Comparison of ENCODE assay signal across 8 cellular contexts in the genomic region with DNA sequence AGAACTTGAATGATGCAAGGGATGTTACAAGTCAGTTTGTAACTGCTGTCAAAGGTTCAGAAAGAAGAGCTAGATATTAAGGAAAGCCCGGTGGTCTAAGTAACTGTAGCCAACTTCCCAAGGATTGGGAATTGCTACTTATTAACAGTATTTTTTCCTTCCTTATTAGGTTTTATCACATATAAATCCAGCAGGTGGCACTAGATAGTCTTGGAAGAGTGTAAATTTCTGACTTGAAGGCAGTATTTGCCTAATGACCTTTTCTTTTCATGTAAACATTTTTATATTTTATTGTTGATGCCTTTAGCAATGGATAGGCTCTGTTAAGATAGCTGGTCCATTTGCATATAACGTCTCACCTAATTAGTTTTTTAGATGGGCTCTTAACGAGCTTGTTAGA. TPM values are rescaled to one million over a fixed set of nuclear protein-coding genes. Genes with fewer than 3 reads are reported as not detected.
A peak's percentile ranks its signal among the peaks of the same experiment; 100 is the strongest.
DNase-seq lines count a peak whose midpoint lies in the region; TF ChIP-seq lines count a peak whose summit lies in the region.

No MANE protein-coding gene starts in this region.

- H3K27me3 ChIP-seq in H7 (ENCODE audit: control insufficient read depth, insufficient read depth, low read length): no peaks in the 10 kb centered on the region
- H3K27me3 ChIP-seq in iPS-20b (ENCODE audit: insufficient read depth, low read length): no peaks in the 10 kb centered on the region

- H3K9ac ChIP-seq in iPS-20b (ENCODE audit: low read depth, low read length): no peak overlapping the region

- WGBS in lower leg skin, 2 donors: 59 to 66% methylated on average over 3 of the region's 3 CpGs

- peaks cover 18% of the 10 kb centered on the region for H3K4me1 ChIP-seq in iPS-20b (ENCODE audit: insufficient read depth, low read length)

- intact Hi-C loops in lower leg skin (cut with DNase I; ENCODE audit: low total_unique reads): no loop called here

- no peak for TF ChIP-seq POLR2A in lower leg skin (IDR thresholded peaks at IDR 0.05)

- H3K9me3 ChIP-seq in iPS-20b (ENCODE audit: insufficient read depth, low read depth, low read length): no peaks in the 10 kb centered on the region

- H3K4me3 ChIP-seq in AG09309 (ENCODE audit: control insufficient read depth, low read depth, low read length): no peak overlapping the region
- H3K4me3 ChIP-seq in H7 (ENCODE audit: insufficient read depth, low read depth, low read length): no peak overlapping the region
- H3K4me3 ChIP-seq in iPS-20b (ENCODE audit: low read length): no peak overlapping the region
- no peak overlapping the region for H3K4me3 ChIP-seq in lower leg skin (ENCODE audit: low read depth, poor library complexity, severe bottlenecking)

- H3K27ac ChIP-seq in iPS-20b (ENCODE audit: low read length): peak overlapping the region; percentile 17

- H3K36me3 ChIP-seq in H7 (replicated peaks; ENCODE audit: control insufficient read depth, insufficient read depth, low read length) (peaks cover 1% of the 10 kb centered on the region; the same call in 1 of the 2 replicates), iPS-20b (ENCODE audit: insufficient read depth, low read depth, low read length) (peaks cover 73% of the 10 kb centered on the region)

- DNase-seq in AG09309 (ENCODE audit: low read depth): peak; percentile 13
- DNase-seq in H7: peak; percentile 36
- peak; percentile 6 for DNase-seq in RPMI8226
- no peak for DNase-seq in NOMO-1 (lab: John Stamatoyannopoulos, UW; ENCODE audit: unreplicated experiment in 2 of 2)
- no peak for DNase-seq in lower leg skin (ENCODE audit: low spot score in 2 of 2)
- no peak for DNase-seq in nucleus accumbens (lab: John Stamatoyannopoulos, UW)
- no peak for DNase-seq in HuH-7 (ENCODE audit: low spot score)

- TF ChIP-seq CTCF in AG09309 (IDR thresholded peaks at IDR 0.05; ENCODE audit: control insufficient read depth, insufficient read depth, low read depth, low read length, missing control alignments) (peak; percentile 40), lower leg skin (IDR thresholded peaks at IDR 0.05) (no peak)

RNA-seq across cellular contexts. Expression of a gene that starts 51.2 kb away (rescaled TPM):
- 97.8 and 104 TPM in 2 replicates for total RNA-seq in H7 (2014; rRNA removed; shearing (Covaris generic))
- total RNA-seq in lower leg skin: 10 to 100 TPM in 3 of 4 donors, 1 to 10 TPM in 1; 9.4 to 17.3 (median 13.5) TPM

Comparison
In these comparisons a context has a peak if more than half of its experiments do, and no peak if none do; other contexts are left out.
1. DNase-seq: peak in AG09309 (single experiment), H7 (single experiment) and RPMI8226 (single experiment); none in NOMO-1 (0 of 2), lower leg skin (0 of 2), nucleus accumbens (0 of 56) and HuH-7 (single experiment).